8 cellular contexts compared by ENCODE assay signal in genomic region chr9:131608469-131609115, GRCh38.
DNase-seq lines count a peak whose midpoint lies in the region; ATAC-seq and TF ChIP-seq lines count a peak whose summit lies in the region.

No MANE protein-coding gene starts in this region.

- H3K9me3 ChIP-seq in osteoblast (ENCODE audit: low read depth, low read length) = no peaks in the 10 kb centered on the region

- peak overlapping the region; percentile 63 for H2AFZ ChIP-seq in osteoblast (ENCODE audit: low read length)

- peaks cover 20% of the 10 kb centered on the region for H4K20me1 ChIP-seq in osteoblast (ENCODE audit: insufficient read depth, low read length)

- ATAC-seq in GM21723 (IDR thresholded peaks at IDR 0.05; ENCODE audit: unreplicated experiment) (no peak), GM18498 (IDR thresholded peaks at IDR 0.05; ENCODE audit: unreplicated experiment) (no peak)

- H3K27me3 ChIP-seq in osteoblast (ENCODE audit: insufficient read depth, low read length) = no peaks in the 10 kb centered on the region

- H3K4me3 ChIP-seq in osteoblast (ENCODE audit: insufficient read depth, low read length) = peak overlapping the region; percentile 43

- H3K4me2 ChIP-seq in osteoblast (ENCODE audit: insufficient read depth, low read length) = peak overlapping the region; percentile 75

- peaks cover 3% of the 10 kb centered on the region for H3K36me3 ChIP-seq in osteoblast (ENCODE audit: insufficient read depth, low read length)

- TF ChIP-seq CTCF in osteoblast (IDR thresholded peaks at IDR 0.05; ENCODE audit: extremely low read depth, low read depth, low read length) = no peak

- DNase-seq in Daoy (ENCODE audit: low read depth) (peak; percentile 92), SW480 (ENCODE audit: low spot score) (peak; percentile 14), fibroblast of the conjunctiva (ENCODE audit: low read depth) (peak; percentile 59), osteoblast (ENCODE audit: insufficient read length, low spot score, missing footprints) (peak; percentile 98), CD1c-positive myeloid dendritic cell (ENCODE audit: extremely low spot score) (no peak), NCI-H2081 (lab: John Stamatoyannopoulos, UW) (no peak)

- peak overlapping the region; percentile 79 for H3K27ac ChIP-seq in osteoblast (ENCODE audit: low read depth, low read length)

- H3K79me2 ChIP-seq in osteoblast (ENCODE audit: insufficient read depth, low read length) = no peaks in the 10 kb centered on the region

- peaks cover 38% of the 10 kb centered on the region for H3K4me1 ChIP-seq in osteoblast (ENCODE audit: insufficient read depth, low read length)

Comparison
In these comparisons a context has a peak if more than half of its experiments do, and no peak if none do; other contexts are left out.
1. DNase-seq: peak in Daoy (single experiment), SW480 (single experiment), fibroblast of the conjunctiva (single experiment) and osteoblast (single experiment); none in CD1c-positive myeloid dendritic cell (single experiment) and NCI-H2081 (0 of 2).